In the genomic region with DNA sequence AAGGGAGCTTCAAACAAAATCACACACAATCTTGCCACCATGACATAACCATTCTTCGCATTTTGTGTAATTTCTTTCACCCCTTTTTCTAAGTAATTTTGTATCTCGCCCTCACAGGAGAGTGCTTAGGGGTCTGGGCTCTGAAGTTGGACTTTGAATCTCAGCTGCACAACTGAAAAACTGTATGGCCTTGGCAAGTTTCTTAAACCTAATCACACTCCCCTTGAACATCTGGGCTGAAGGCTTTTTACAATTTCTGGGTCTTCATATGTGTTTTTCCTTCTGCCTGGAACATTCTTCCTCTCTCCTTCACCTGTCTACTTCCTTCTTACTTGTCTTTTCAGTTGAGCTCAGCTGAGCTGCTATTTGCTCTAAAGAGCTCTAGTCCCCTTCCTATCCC, we compare ENCODE assay signal across 1 cellular context.
TF ChIP-seq lines count a peak whose summit lies in the region.

No MANE protein-coding gene starts in this region.

TF ChIP-seq in HepG2, 621 proteins besides CTCF, POLR2A, EP300 and RAD21:
- TF ChIP-seq ZNF354B (CRISPR knock-in tag; IDR thresholded peaks at IDR 0.05) (no peak), HNF4A (CRISPR knock-in tag; IDR thresholded peaks at IDR 0.05) (peak; percentile 26; the same call in 1 of the 2 replicates), TEAD2 (CRISPR knock-in tag; IDR thresholded peaks at IDR 0.05) (no peak)
TF ChIP-seq in HepG2: peak in this region for 1.
